Comparison of ENCODE assay signal across 30 cellular contexts in genomic region chr5:173709145-173709544, GRCh38.
"Had no signal": no experiment of that assay in that cellular context is flagged by ENCODE, and none has a peak within 500 bp of the region (broad histone marks: within the 10 kb centered on the region; RNA-seq: fewer than 3 reads in every experiment).

No MANE protein-coding gene starts in this region.

- H3K27me3 Mint-ChIP-seq: activated CD4-positive, alpha-beta T cell treated with anti-CD3 and anti-CD28 coated beads for 36 hours; activated CD4-positive, alpha-beta T cell treated with anti-CD3 and anti-CD28 coated beads, Interleukin-2, amount 10 ng/mL, durations not matched to agents 7 days and 5 days; activated naive CD4-positive, alpha-beta T cell treated with anti-CD3 and anti-CD28 coated beads, Interleukin-2, amount 50 U/mL, for 24 hours; activated naive CD8-positive, alpha-beta T cell treated with anti-CD3 and anti-CD28 coated beads for 36 hours had no signal

- H3K27me3 ChIP-seq: adrenal gland, body of pancreas, foreskin keratinocyte, gastrocnemius medialis, heart right ventricle, hepatocyte had no signal

- H3K4me3 ChIP-seq: adrenal gland, body of pancreas, esophagus muscularis mucosa, gastrocnemius medialis, heart right ventricle, hepatocyte had no signal

- H3K9me3 Mint-ChIP-seq: activated CD4-positive, alpha-beta memory T cell treated with anti-CD3 and anti-CD28 coated beads, Interleukin-2, amount 10 ng/mL, durations not matched to agents 7 days and 5 days; activated CD4-positive, alpha-beta T cell treated with anti-CD3 and anti-CD28 coated beads, Interleukin-2, amount 10 ng/mL, durations not matched to agents 7 days and 5 days; activated naive CD4-positive, alpha-beta T cell treated with anti-CD3 and anti-CD28 coated beads for 36 hours; activated naive CD4-positive, alpha-beta T cell treated with anti-CD3 and anti-CD28 coated beads, Interleukin-2, amount 50 U/mL, for 24 hours; activated naive CD8-positive, alpha-beta T cell treated with anti-CD3 and anti-CD28 coated beads for 36 hours; activated naive CD8-positive, alpha-beta T cell treated with anti-CD3 and anti-CD28 coated beads, Interleukin-2, amount 50 U/mL, for 24 hours; activated T-cell treated with anti-CD3 and anti-CD28 coated beads, Interleukin-2, amount 50 U/mL, for 4 hours; activated T-helper 17 cell treated with anti-CD3 and anti-CD28 coated beads, Interleukin-2, amount 50 U/mL, for 72 hours; effector memory CD8-positive, alpha-beta T cell had no signal

- H3K36me3 Mint-ChIP-seq: activated naive CD4-positive, alpha-beta T cell treated with anti-CD3 and anti-CD28 coated beads, Interleukin-2, amount 50 U/mL, for 24 hours; activated naive CD8-positive, alpha-beta T cell treated with anti-CD3 and anti-CD28 coated beads for 36 hours had no signal

- H3K4me2 ChIP-seq: hepatocyte had no signal

- H3K36me3 ChIP-seq: adrenal gland, esophagus muscularis mucosa, gastrocnemius medialis, heart right ventricle had no signal

- FAIRE-seq: colon had no signal

- H2AFZ ChIP-seq: hepatocyte had no signal

- H3K27ac Mint-ChIP-seq: activated CD4-positive, alpha-beta memory T cell treated with anti-CD3 and anti-CD28 coated beads, Interleukin-2, amount 10 ng/mL, durations not matched to agents 7 days and 5 days; activated CD4-positive, alpha-beta T cell treated with anti-CD3 and anti-CD28 coated beads for 36 hours; activated CD4-positive, alpha-beta T cell treated with anti-CD3 and anti-CD28 coated beads, Interleukin-2, amount 10 ng/mL, durations not matched to agents 7 days and 5 days; activated naive CD4-positive, alpha-beta T cell treated with anti-CD3 and anti-CD28 coated beads for 36 hours; activated naive CD4-positive, alpha-beta T cell treated with anti-CD3 and anti-CD28 coated beads, Interleukin-2, amount 50 U/mL, for 24 hours; activated naive CD8-positive, alpha-beta T cell treated with anti-CD3 and anti-CD28 coated beads for 36 hours; activated naive CD8-positive, alpha-beta T cell treated with anti-CD3 and anti-CD28 coated beads, Interleukin-2, amount 50 U/mL, for 24 hours; activated T-helper 17 cell treated with anti-CD3 and anti-CD28 coated beads, Interleukin-2, amount 50 U/mL, for 72 hours; effector memory CD8-positive, alpha-beta T cell had no signal

- H3K79me2 ChIP-seq: hepatocyte had no signal

- DNase-seq: activated CD4-positive, alpha-beta memory T cell treated with anti-CD3 and anti-CD28 coated beads, Interleukin-2, amount 10 ng/mL, durations not matched to agents 7 days and 5 days; activated CD4-positive, alpha-beta T cell treated with anti-CD3 and anti-CD28 coated beads for 36 hours; activated CD4-positive, alpha-beta T cell treated with anti-CD3 and anti-CD28 coated beads, Interleukin-2, amount 10 ng/mL, durations not matched to agents 7 days and 5 days; activated CD4-positive, alpha-beta T cell treated with anti-CD3 and anti-CD28 coated beads, Interleukin-2, amount 50 U/mL, for 4 hours; activated CD4-positive, CD25-positive, alpha-beta regulatory T cell; activated CD4-positive, CD25-positive, alpha-beta regulatory T cell treated with anti-CD3 and anti-CD28 coated beads, Interleukin-2, amount 50 U/mL, for 72 hours; activated CD8-positive, alpha-beta memory T cell treated with anti-CD3 and anti-CD28 coated beads for 24 hours; activated effector memory CD4-positive, alpha-beta T cell treated with Interleukin-2 at 50 U/mL for 16 hours; activated naive CD4-positive, alpha-beta T cell treated with anti-CD3 and anti-CD28 coated beads for 36 hours; activated naive CD8-positive, alpha-beta T cell treated with anti-CD3 and anti-CD28 coated beads for 36 hours; activated naive CD8-positive, alpha-beta T cell treated with anti-CD3 and anti-CD28 coated beads, Interleukin-2, amount 50 U/mL, for 24 hours; activated T-cell treated with anti-CD3 and anti-CD28 coated beads, Interleukin-2, amount 50 U/mL, for 4 hours; adrenal gland; amygdala; body of pancreas; caudate nucleus; cortex of kidney; dermis blood vessel endothelial cell; effector CD4-positive, alpha-beta T cell; effector memory CD8-positive, alpha-beta T cell; erythroblast; foreskin keratinocyte; gastrocnemius medialis; heart right ventricle; T-helper 2 cell had no signal

- H3K27ac ChIP-seq: adrenal gland, body of pancreas, esophagus muscularis mucosa, foreskin keratinocyte, heart right ventricle, hepatocyte had no signal

- H3K4me1 ChIP-seq: foreskin keratinocyte had no signal

- ATAC-seq: activated CD4-positive, alpha-beta T cell treated with anti-CD3 and anti-CD28 coated beads for 36 hours; activated naive CD8-positive, alpha-beta T cell treated with anti-CD3 and anti-CD28 coated beads, Interleukin-2, amount 50 U/mL, for 24 hours; activated T-cell treated with anti-CD3 and anti-CD28 coated beads, Interleukin-2, amount 50 U/mL, for 4 hours; activated T-helper 17 cell treated with anti-CD3 and anti-CD28 coated beads, Interleukin-2, amount 50 U/mL, for 72 hours; body of pancreas; effector memory CD8-positive, alpha-beta T cell; foreskin keratinocyte; gastrocnemius medialis; heart right ventricle had no signal

- H3K4me1 Mint-ChIP-seq: activated CD4-positive, alpha-beta memory T cell treated with anti-CD3 and anti-CD28 coated beads, Interleukin-2, amount 10 ng/mL, durations not matched to agents 7 days and 5 days; activated CD4-positive, alpha-beta T cell treated with anti-CD3 and anti-CD28 coated beads for 36 hours; activated CD4-positive, alpha-beta T cell treated with anti-CD3 and anti-CD28 coated beads, Interleukin-2, amount 10 ng/mL, durations not matched to agents 7 days and 5 days; activated naive CD4-positive, alpha-beta T cell treated with anti-CD3 and anti-CD28 coated beads, Interleukin-2, amount 50 U/mL, for 24 hours; activated naive CD8-positive, alpha-beta T cell treated with anti-CD3 and anti-CD28 coated beads for 36 hours had no signal

- H3K9me3 ChIP-seq: adrenal gland, body of pancreas, esophagus muscularis mucosa, gastrocnemius medialis, heart right ventricle had no signal

- H3K4me3 Mint-ChIP-seq: activated CD4-positive, alpha-beta memory T cell treated with anti-CD3 and anti-CD28 coated beads, Interleukin-2, amount 10 ng/mL, durations not matched to agents 7 days and 5 days; activated CD4-positive, alpha-beta T cell treated with anti-CD3 and anti-CD28 coated beads for 36 hours; activated CD4-positive, alpha-beta T cell treated with anti-CD3 and anti-CD28 coated beads, Interleukin-2, amount 10 ng/mL, durations not matched to agents 7 days and 5 days; activated naive CD4-positive, alpha-beta T cell treated with anti-CD3 and anti-CD28 coated beads for 36 hours; activated naive CD4-positive, alpha-beta T cell treated with anti-CD3 and anti-CD28 coated beads, Interleukin-2, amount 50 U/mL, for 24 hours; activated naive CD8-positive, alpha-beta T cell treated with anti-CD3 and anti-CD28 coated beads for 36 hours; activated naive CD8-positive, alpha-beta T cell treated with anti-CD3 and anti-CD28 coated beads, Interleukin-2, amount 50 U/mL, for 24 hours; activated T-cell treated with anti-CD3 and anti-CD28 coated beads, Interleukin-2, amount 50 U/mL, for 4 hours; activated T-helper 17 cell treated with anti-CD3 and anti-CD28 coated beads, Interleukin-2, amount 50 U/mL, for 72 hours; effector memory CD8-positive, alpha-beta T cell had no signal
